In the genomic region with DNA sequence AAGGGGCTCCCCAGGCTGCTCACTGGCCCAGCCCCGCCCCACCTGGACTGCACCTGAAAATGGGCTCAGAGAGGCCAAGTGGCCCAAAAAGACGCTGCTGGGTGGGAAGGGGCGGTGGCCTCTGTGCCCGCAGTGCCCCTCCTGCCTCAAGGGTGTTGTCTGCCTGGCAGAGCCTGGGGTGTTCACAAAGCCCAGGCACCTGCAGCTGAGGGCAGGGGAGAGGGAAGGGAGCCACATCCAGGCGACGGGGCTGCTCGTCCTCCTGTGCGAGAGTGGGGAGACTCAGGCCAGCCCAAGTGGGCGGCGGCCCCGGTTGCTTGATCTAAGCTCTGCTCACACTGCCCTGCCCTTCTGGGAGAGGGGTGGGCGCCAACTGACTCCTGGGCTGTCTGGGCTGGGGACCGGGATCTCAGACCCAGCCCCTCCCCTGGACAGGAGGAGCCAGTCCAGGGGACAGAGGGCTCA, we compare ENCODE assay signal across 17 cellular contexts. TPM values are rescaled to one million over a fixed set of nuclear protein-coding genes. Genes with fewer than 3 reads are reported as not detected.
"Had no signal": no experiment of that assay in that cellular context is flagged by ENCODE, and none has a peak within 500 bp of the region (broad histone marks: within the 10 kb centered on the region; RNA-seq: fewer than 3 reads in every experiment).

No MANE protein-coding gene starts in this region.

- H3K27ac ChIP-seq: brain microvascular endothelial cell, prostate gland, spleen, transverse colon had no signal

- DNase-seq: activated CD4-positive, alpha-beta T cell treated with anti-CD3 and anti-CD28 coated beads for 1 hour; activated CD4-positive, alpha-beta T cell treated with anti-CD3 and anti-CD28 coated beads, Interleukin-2, amount 50 U/mL, for 48 hours; activated gamma-delta T cell; activated T-cell treated with anti-CD3 and anti-CD28 coated beads, Interleukin-2, amount 50 U/mL, for 4 hours; amygdala; brain microvascular endothelial cell; cerebellar nuclear complex; hypothalamus; spleen; stimulated activated CD4-positive, alpha-beta T cell treated with anti-CD3 and anti-CD28 coated beads, Interleukin-1b, Interleukin-23, amount 100 ng/mL, for 48 hours; stimulated activated naive CD4-positive, alpha-beta T cell; substantia nigra; SW 1271; transverse colon had no signal

- H3K36me3 ChIP-seq: brain microvascular endothelial cell, prostate gland, spleen, transverse colon had no signal

- H3K4me1 ChIP-seq: prostate gland, spleen, transverse colon had no signal

- H3K4me3 ChIP-seq: prostate gland, spleen, transverse colon had no signal

- ATAC-seq: activated T-cell treated with anti-CD3 and anti-CD28 coated beads, Interleukin-2, amount 50 U/mL, for 4 hours; sciatic nerve had no signal

- H3K27me3 ChIP-seq: brain microvascular endothelial cell had no signal

- H3K9me3 ChIP-seq: prostate gland, spleen, transverse colon had no signal

RNA-seq across cellular contexts. Expression of a gene that starts 1.5 kb away (rescaled TPM):
- total RNA-seq: natural killer cell treated with Interleukin-12 subunit alpha and Interleukin-12 subunit beta and Interleukin-15 and Interleukin-18, amount 100 ng/mL, for 72 hours had no signal
